Comparison of ENCODE assay signal across 8 cellular contexts in genomic region chr10:102064868-102065560, GRCh38. TPM values are rescaled to one million over a fixed set of nuclear protein-coding genes. Genes with fewer than 3 reads are reported as not detected.
DNase-seq lines count a peak whose midpoint lies in the region; ATAC-seq and TF ChIP-seq lines count a peak whose summit lies in the region.

HPS6 (plus strand) TSS chr10:102065349; CDS start chr10:102065475, 126 bp downstream.

- ATAC-seq in GM18873 (IDR thresholded peaks at IDR 0.05; ENCODE audit: low FRiP score, unreplicated experiment) (peak; percentile 70), HG03139 (IDR thresholded peaks at IDR 0.05; ENCODE audit: unreplicated experiment) (peak; percentile 90)

- DNase-seq in AG08396 (ENCODE audit: low spot score) (peak; percentile 97), NCI-H345 (lab: John Stamatoyannopoulos, UW) (peak; percentile 83), chondrocyte (ENCODE audit: low spot score) (peak; percentile 94)
- DNase-seq in activated CD4-positive, alpha-beta T cell treated with anti-CD3 and anti-CD28 coated beads for 24 hours (ENCODE audit: low read depth in 2 of 2): peak; percentile 82 to 90
- DNase-seq in stimulated activated CD4-positive, alpha-beta T cell treated with anti-CD3 and anti-CD28 coated beads, Interleukin-1b, Interleukin-23, amount 100 ng/mL, for 48 hours: peak; percentile 87

- no peaks in the 10 kb centered on the region for H3K27me3 Mint-ChIP-seq in chondrocyte (ENCODE audit: low read depth)

- H3K27ac Mint-ChIP-seq in chondrocyte (ENCODE audit: unreplicated experiment): peak within 1 kb of the TSS; percentile 83

- H3K36me3 Mint-ChIP-seq in chondrocyte (ENCODE audit: low read depth): peaks cover 1% of the 10 kb centered on the region

- TF ChIP-seq CTCF in chondrocyte (IDR thresholded peaks at IDR 0.05): peak; percentile 45

- H3K4me3 Mint-ChIP-seq in chondrocyte (ENCODE audit: unreplicated experiment): peak within 1 kb of the TSS; percentile 81

- no peaks in the 10 kb centered on the region for H3K27me3 ChIP-seq in layer of hippocampus (ENCODE audit: control insufficient read depth, insufficient read depth, low read length)

- peaks cover 20% of the 10 kb centered on the region for H3K4me1 Mint-ChIP-seq in chondrocyte (ENCODE audit: low read depth)

- H3K9me3 Mint-ChIP-seq in chondrocyte (ENCODE audit: low read depth): no peaks in the 10 kb centered on the region

- peak within 1 kb of the TSS; percentile 71 for H3K27ac ChIP-seq in layer of hippocampus (ENCODE audit: low read depth, low read length)

RNA-seq across cellular contexts. Expression of gene HPS6, which starts in this region (rescaled TPM):
- 19.4 to 21.8 TPM (median 20.1 TPM) in 3 replicates for total RNA-seq in chondrocyte

Comparison
In these comparisons a context has a peak if more than half of its experiments do, and no peak if none do; other contexts are left out.
1. Peak in every context shown above with its lines: DNase-seq, ATAC-seq and H3K27ac ChIP-seq.